In the genomic region with DNA sequence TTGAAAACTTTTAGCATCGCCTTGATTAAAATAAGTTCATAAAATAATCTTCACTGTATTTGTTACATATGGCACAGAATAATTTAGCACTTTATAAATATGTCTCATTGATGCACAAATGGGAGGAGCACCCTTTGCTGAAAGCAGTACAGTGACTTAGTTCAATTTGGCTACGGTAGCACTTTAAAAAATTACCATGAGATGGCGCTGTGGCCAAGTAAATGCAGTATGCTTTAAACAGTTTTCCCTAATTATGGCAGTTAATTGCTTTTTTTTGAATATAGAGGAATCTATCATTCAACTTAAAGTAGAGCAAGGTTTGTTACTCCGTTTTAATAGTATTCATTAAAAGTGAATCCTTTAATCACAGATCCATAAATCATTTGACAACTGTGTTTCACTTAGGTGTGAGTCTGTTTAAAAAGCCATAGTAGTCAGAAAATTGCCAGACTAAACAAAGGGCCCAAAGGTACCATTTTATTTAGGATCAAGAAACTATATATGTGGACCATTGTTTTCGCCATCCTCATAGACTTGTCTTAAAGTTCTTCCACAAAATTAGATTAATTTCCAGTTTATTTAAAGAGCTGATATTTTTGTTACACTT, we compare ENCODE assay signal across 8 cellular contexts. TPM values are rescaled to one million over a fixed set of nuclear protein-coding genes. Genes with fewer than 3 reads are reported as not detected.
A peak's percentile ranks its signal among the peaks of the same experiment; 100 is the strongest.
DNase-seq lines count a peak whose midpoint lies in the region; ATAC-seq, FAIRE-seq and TF ChIP-seq lines count a peak whose summit lies in the region.

No MANE protein-coding gene starts in this region.

- no peaks in the 10 kb centered on the region for H3K9me2 ChIP-seq in SU-DHL-6 (replicated peaks; ENCODE audit: insufficient read depth, low read length)

- no peaks in the 10 kb centered on the region for H3K36me3 Mint-ChIP-seq in naive thymus-derived CD8-positive, alpha-beta T cell

- H3K4me2 ChIP-seq in SU-DHL-6 (ENCODE audit: low read depth, low read length, poor library complexity, severe bottlenecking) = no peak overlapping the region

- H3K4me1 Mint-ChIP-seq in naive thymus-derived CD8-positive, alpha-beta T cell = no peaks in the 10 kb centered on the region

- peak; percentile 93 for FAIRE-seq in endometrium (lab: Jason Lieb, UNC)

- no peaks in the 10 kb centered on the region for H3K36me3 ChIP-seq in SU-DHL-6 (ENCODE audit: low read length)

- H3K79me2 ChIP-seq in SU-DHL-6 (ENCODE audit: insufficient read depth, low read length) = no peaks in the 10 kb centered on the region

- no peaks in the 10 kb centered on the region for H3K27me3 ChIP-seq in SU-DHL-6 (ENCODE audit: low read length)

- peak in 1 of 2 donors; percentile 44 for ATAC-seq in naive thymus-derived CD8-positive, alpha-beta T cell
- no peak for ATAC-seq in HG03378 (IDR thresholded peaks at IDR 0.05; ENCODE audit: unreplicated experiment)
- ATAC-seq in GM21526 (IDR thresholded peaks at IDR 0.05; ENCODE audit: low FRiP score, unreplicated experiment) = no peak

- H3K27me3 Mint-ChIP-seq in naive thymus-derived CD8-positive, alpha-beta T cell = peaks cover 0 to 8% (median 3%) of the 10 kb centered on the region in 5 donors

- H3K4me3 ChIP-seq in SU-DHL-6 (ENCODE audit: insufficient read depth, low read length, poor library complexity, severe bottlenecking) = no peak overlapping the region

- H3K9ac ChIP-seq in SU-DHL-6 (ENCODE audit: low read length) = no peak overlapping the region

- no peaks in the 10 kb centered on the region for H3K9me3 ChIP-seq in SU-DHL-6 (ENCODE audit: insufficient read depth, low read length)

- H3K27ac ChIP-seq in SU-DHL-6 (ENCODE audit: low read depth, low read length) = no peak overlapping the region

- no peak overlapping the region for H3K4me3 Mint-ChIP-seq in naive thymus-derived CD8-positive, alpha-beta T cell

- POLR2A ChIA-PET in naive thymus-derived CD8-positive, alpha-beta T cell (lab: Charles Lee) = no interaction called here

- peak; percentile 68 for TF ChIP-seq CTCF in LNCAP (IDR thresholded peaks at IDR 0.05)
- TF ChIP-seq CTCF in SU-DHL-6 (IDR thresholded peaks at IDR 0.05; ENCODE audit: insufficient read depth, low read length, poor library complexity, severe bottlenecking) = peak; percentile 82

- H3K9me3 Mint-ChIP-seq in naive thymus-derived CD8-positive, alpha-beta T cell = no peaks in the 10 kb centered on the region

- no peak overlapping the region for H3K27ac Mint-ChIP-seq in naive thymus-derived CD8-positive, alpha-beta T cell

- peak; percentile 8 for DNase-seq in stimulated activated CD4-positive, alpha-beta T cell treated with anti-CD3 and anti-CD28 coated beads, Interleukin-12 subunit alpha, Interleukin-12 subunit beta, amount 100 ng/mL, for 4 hours
- no peak for DNase-seq in stimulated activated CD4-positive, alpha-beta T cell treated with anti-CD3 and anti-CD28 coated beads, Interleukin-4, amount 100 ng/mL, for 1 hour
- peak in 7 of 10 donors; percentile 8 to 33 (median 15) for DNase-seq in naive thymus-derived CD8-positive, alpha-beta T cell

- H4K20me1 ChIP-seq in SU-DHL-6 (ENCODE audit: low read depth, low read length) = no peaks in the 10 kb centered on the region

- no peaks in the 10 kb centered on the region for H3F3A ChIP-seq in SU-DHL-6 (ENCODE audit: insufficient read depth)

- no peak overlapping the region for H2AFZ ChIP-seq in SU-DHL-6 (ENCODE audit: low read depth, low read length, severe bottlenecking)

RNA-seq across cellular contexts. Expression of a gene that starts 34.7 kb away (rescaled TPM):
- total RNA-seq in naive thymus-derived CD8-positive, alpha-beta T cell = 10 to 100 TPM; 61.2 to 64.1 TPM
- 100 to 1,000 TPM; 143 to 171 (median 149) TPM for polyA plus RNA-seq in naive thymus-derived CD8-positive, alpha-beta T cell
